Comparison of ENCODE assay signal across 13 cellular contexts in genomic region chr1:39405358-39405757, GRCh38.
DNase-seq lines count a peak whose midpoint lies in the region; ATAC-seq and TF ChIP-seq lines count a peak whose summit lies in the region.
"Had no signal": no experiment of that assay in that cellular context is flagged by ENCODE, and none has a peak within 500 bp of the region (broad histone marks: within the 10 kb centered on the region; RNA-seq: fewer than 3 reads in every experiment).

No MANE protein-coding gene starts in this region.

- H3K36me3 Mint-ChIP-seq in activated T-helper 2 cell treated with anti-CD3 and anti-CD28 coated beads, Interferon-gamma antibody, Interleukin-2, Interleukin-4, amounts not matched to agents 10 μg/mL and 5 μg/mL and 100 μg/mL, durations not matched to agents 14 hours and 24 hours and 36 hours (ENCODE audit: low read depth): peaks cover 20% of the 10 kb centered on the region

- intact Hi-C loops in left cardiac atrium (cut with DNase I): no loop called here
- intact Hi-C loops in Right ventricle myocardium inferior (cut with DNase I): no loop called here
- intact Hi-C loops in body of pancreas (cut with DNase I): no loop called here
- intact Hi-C loops in vagina (cut with DNase I): loop anchor here (10.0 kb wide), 1 partner anchor 291 kb away; no protein-coding TSS in a partner anchor
- intact Hi-C loops in activated T-helper 2 cell treated with anti-CD3 and anti-CD28 coated beads, Interferon-gamma antibody, Interleukin-2, Interleukin-4, amounts not matched to agents 10 μg/mL and 5 μg/mL and 100 μg/mL, durations not matched to agents 14 hours and 24 hours and 36 hours (cut with micrococcal nuclease): loop anchor here (10.0 kb wide), 1 partner anchor 301 kb away; no protein-coding TSS in a partner anchor

- no peak overlapping the region for H3K9ac ChIP-seq in muscle layer of colon (ENCODE audit: low read length)

- no peaks in the 10 kb centered on the region for H3K36me3 ChIP-seq in body of pancreas (replicated peaks in 1 of 2; ENCODE audit: insufficient read depth in 1 of 2, low read depth in 2 of 2)
- H3K36me3 ChIP-seq in muscle layer of colon (ENCODE audit: insufficient read depth, low read length): no peaks in the 10 kb centered on the region
- H3K36me3 ChIP-seq in vagina: no peaks in the 10 kb centered on the region
- H3K36me3 ChIP-seq: neutrophil had no signal

- no peaks in the 10 kb centered on the region for H3K9me3 Mint-ChIP-seq in activated T-helper 2 cell treated with anti-CD3 and anti-CD28 coated beads, Interferon-gamma antibody, Interleukin-2, Interleukin-4, amounts not matched to agents 10 μg/mL and 5 μg/mL and 100 μg/mL, durations not matched to agents 14 hours and 24 hours and 36 hours
- H3K9me3 Mint-ChIP-seq: activated naive CD4-positive, alpha-beta T cell treated with anti-CD3 and anti-CD28 coated beads, Interleukin-2, amount 50 U/mL, for 24 hours had no signal

- WGBS in body of pancreas, 2 donors: 11 to 23% methylated on average over 2 of the region's 2 CpGs

- H3K4me3 ChIP-seq in body of pancreas (no peak overlapping the region), muscle layer of colon (ENCODE audit: low read depth in 1 of 2, low read length in 2 of 2) (no peak overlapping the region), vagina (no peak overlapping the region)

- H3K4me1 ChIP-seq in body of pancreas (peaks cover 51% of the 10 kb centered on the region), muscle layer of colon (ENCODE audit: insufficient read depth, low read length) (peaks cover 40% of the 10 kb centered on the region), vagina (peaks cover 38% of the 10 kb centered on the region)

- H3K27ac ChIP-seq in body of pancreas (peak overlapping the region in 3 of 4 donors; percentile 86 to 95 (median 94)), muscle layer of colon (ENCODE audit: low read depth, low read length) (peak overlapping the region; percentile 36), vagina (peak overlapping the region; percentile 47)
- H3K27ac ChIP-seq: neutrophil had no signal

- no peaks in the 10 kb centered on the region for H3K27me3 Mint-ChIP-seq in activated T-helper 2 cell treated with anti-CD3 and anti-CD28 coated beads, Interferon-gamma antibody, Interleukin-2, Interleukin-4, amounts not matched to agents 10 μg/mL and 5 μg/mL and 100 μg/mL, durations not matched to agents 14 hours and 24 hours and 36 hours (ENCODE audit: low read depth)
- H3K27me3 Mint-ChIP-seq: activated naive CD4-positive, alpha-beta T cell treated with anti-CD3 and anti-CD28 coated beads, Interleukin-2, amount 50 U/mL, for 24 hours had no signal

- H3K27me3 ChIP-seq in body of pancreas: no peaks in the 10 kb centered on the region
- H3K27me3 ChIP-seq in muscle layer of colon (ENCODE audit: control insufficient read depth in 1 of 2, insufficient read depth in 2 of 2, low read length in 2 of 2): no peaks in the 10 kb centered on the region
- H3K27me3 ChIP-seq in vagina: no peaks in the 10 kb centered on the region
- H3K27me3 ChIP-seq: neutrophil had no signal

- ATAC-seq in left cardiac atrium: no peak
- no peak for ATAC-seq in Right ventricle myocardium inferior
- ATAC-seq in body of pancreas: no peak
- no peak for ATAC-seq in stimulated activated naive CD8-positive, alpha-beta T cell treated with anti-CD3 and anti-CD28 coated beads, Interleukin-15, Interleukin-2, amounts not matched to agents 100 U/mL and 50 U/mL, for 24 hours

- peaks cover 33% of the 10 kb centered on the region for H3K4me1 Mint-ChIP-seq in activated T-helper 2 cell treated with anti-CD3 and anti-CD28 coated beads, Interferon-gamma antibody, Interleukin-2, Interleukin-4, amounts not matched to agents 10 μg/mL and 5 μg/mL and 100 μg/mL, durations not matched to agents 14 hours and 24 hours and 36 hours (ENCODE audit: low read depth)

- no peak overlapping the region for H3K27ac Mint-ChIP-seq in activated T-helper 2 cell treated with anti-CD3 and anti-CD28 coated beads, Interferon-gamma antibody, Interleukin-2, Interleukin-4, amounts not matched to agents 10 μg/mL and 5 μg/mL and 100 μg/mL, durations not matched to agents 14 hours and 24 hours and 36 hours

- H3K9me3 ChIP-seq in body of pancreas (no peaks in the 10 kb centered on the region), muscle layer of colon (ENCODE audit: low read length) (no peaks in the 10 kb centered on the region), vagina (no peaks in the 10 kb centered on the region)
- H3K9me3 ChIP-seq: neutrophil had no signal

- TF ChIP-seq CTCF in body of pancreas (IDR thresholded peaks at IDR 0.05) (no peak), vagina (IDR thresholded peaks at IDR 0.05) (no peak)

- TF ChIP-seq POLR2A in body of pancreas (IDR thresholded peaks at IDR 0.05): no peak
- TF ChIP-seq POLR2A in vagina (IDR thresholded peaks at IDR 0.05): no peak

- no peak overlapping the region for H3K4me3 Mint-ChIP-seq in activated T-helper 2 cell treated with anti-CD3 and anti-CD28 coated beads, Interferon-gamma antibody, Interleukin-2, Interleukin-4, amounts not matched to agents 10 μg/mL and 5 μg/mL and 100 μg/mL, durations not matched to agents 14 hours and 24 hours and 36 hours (ENCODE audit: low read depth)
- H3K4me3 Mint-ChIP-seq: activated naive CD4-positive, alpha-beta T cell treated with anti-CD3 and anti-CD28 coated beads, Interleukin-2, amount 50 U/mL, for 24 hours had no signal

- DNase-seq in left cardiac atrium: peak; percentile 41
- DNase-seq in Right ventricle myocardium inferior (ENCODE audit: missing footprints): no peak
- peak in 1 of 4 donors; percentile 17 for DNase-seq in body of pancreas
- no peak for DNase-seq in vagina (ENCODE audit: extremely low spot score in 2 of 2)
- no peak for DNase-seq in stimulated activated naive CD8-positive, alpha-beta T cell treated with anti-CD3 and anti-CD28 coated beads, Interleukin-15, Interleukin-2, amounts not matched to agents 100 U/mL and 50 U/mL, for 24 hours
- DNase-seq in activated T-helper 2 cell treated with anti-CD3 and anti-CD28 coated beads, Interferon-gamma antibody, Interleukin-2, Interleukin-4, amounts not matched to agents 10 μg/mL and 5 μg/mL and 100 μg/mL, durations not matched to agents 14 hours and 24 hours and 36 hours (ENCODE audit: low spot score): no peak
- no peak for DNase-seq in NAMALWA (ENCODE audit: low spot score)
- DNase-seq: dermis blood vessel endothelial cell, HCEC 1CT, NCI-H1048 had no signal

Comparison
In these comparisons a context has a peak if more than half of its experiments do, and no peak if none do; other contexts are left out.
1. H3K27ac ChIP-seq: peak in every context shown above with its lines; median percentile 94 in body of pancreas; 47 in vagina; 36 in muscle layer of colon.
2. intact Hi-C loops: an anchor here in vagina (10.0 kb wide) and activated T-helper 2 cell treated with anti-CD3 and anti-CD28 coated beads, Interferon-gamma antibody, Interleukin-2, Interleukin-4, amounts not matched to agents 10 μg/mL and 5 μg/mL and 100 μg/mL, durations not matched to agents 14 hours and 24 hours and 36 hours (10.0 kb wide); none called in left cardiac atrium, Right ventricle myocardium inferior and body of pancreas.